4 cellular contexts compared by ENCODE assay signal in the genomic region with DNA sequence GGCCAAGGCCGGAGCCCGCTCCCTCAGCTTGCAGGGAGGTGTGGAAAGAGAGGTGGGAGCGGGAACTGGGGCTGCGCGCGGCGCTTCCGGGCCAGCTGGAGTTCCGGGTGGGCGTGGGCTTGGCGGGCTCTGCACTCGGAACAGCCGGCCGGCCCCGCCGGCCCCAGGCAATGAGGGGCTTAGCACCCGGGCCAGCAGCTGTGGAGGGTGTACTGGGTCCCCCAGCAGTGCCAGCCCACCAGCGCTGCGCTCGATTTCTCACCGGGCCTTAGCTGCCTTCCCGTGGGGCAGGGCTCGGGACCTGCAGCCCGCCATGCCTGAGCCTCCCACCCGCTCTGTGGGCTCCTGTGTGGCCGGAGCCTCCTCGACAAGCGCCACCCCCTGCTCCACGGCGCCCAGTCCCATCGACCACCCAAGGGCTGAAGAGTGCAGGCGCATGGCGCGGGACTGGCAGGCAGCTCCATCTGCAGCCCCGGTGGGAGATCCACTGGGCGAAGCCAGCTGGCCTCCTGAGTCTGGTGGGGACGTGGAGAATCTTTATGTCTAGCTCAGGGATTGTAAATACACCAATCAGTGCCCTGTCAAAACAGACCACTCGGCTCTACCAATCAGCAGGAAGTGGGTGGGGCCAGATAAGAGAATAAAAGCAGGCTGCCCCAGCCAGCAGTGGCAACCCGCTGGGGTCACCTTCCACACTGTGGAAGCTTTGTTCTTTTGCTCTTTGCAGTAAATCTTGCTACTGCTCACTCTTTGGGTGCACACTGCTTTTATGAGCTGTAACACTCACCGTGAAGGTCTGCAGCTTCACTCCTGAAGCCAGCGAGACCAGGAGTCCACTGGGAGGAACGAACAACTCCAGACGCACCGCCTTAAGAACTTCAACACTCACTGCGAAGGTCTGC. TPM values are rescaled to one million over a fixed set of nuclear protein-coding genes. Genes with fewer than 3 reads are reported as not detected.
"Had no signal": no experiment of that assay in that cellular context is flagged by ENCODE, and none has a peak within 500 bp of the region (broad histone marks: within the 10 kb centered on the region; RNA-seq: fewer than 3 reads in every experiment).

No MANE protein-coding gene starts in this region.

RNA-seq across cellular contexts. Expression of a gene that starts 34.9 kb away (rescaled TPM):
- total RNA-seq: GM23248, H7, HepG2, HFFc6 had no signal
- polyA plus RNA-seq: GM23248, HepG2 had no signal
